Comparison of ENCODE assay signal across 30 cellular contexts in genomic region chr7:36684951-36685350, GRCh38. TPM values are rescaled to one million over a fixed set of nuclear protein-coding genes. Genes with fewer than 3 reads are reported as not detected.
DNase-seq lines count a peak whose midpoint lies in the region; ATAC-seq, FAIRE-seq and TF ChIP-seq lines count a peak whose summit lies in the region.
"Had no signal": no experiment of that assay in that cellular context is flagged by ENCODE, and none has a peak within 500 bp of the region (broad histone marks: within the 10 kb centered on the region; RNA-seq: fewer than 3 reads in every experiment).

No MANE protein-coding gene starts in this region.

- no peaks in the 10 kb centered on the region for H4K20me1 ChIP-seq in endothelial cell of umbilical vein (replicated peaks; ENCODE audit: control insufficient read depth, extremely low read depth, insufficient read depth, low read length)

- CTCF ChIA-PET in activated CD8-positive, alpha-beta memory T cell treated with anti-CD3 and anti-CD28 coated beads, Interleukin-2, amount 10 ng/mL, durations not matched to agents 7 days and 5 days (lab: Charles Lee), result interaction anchor here (0.8 to 5.6 kb wide), 4 partner anchors 14 to 514 kb away, joined by 3 to 36 read pairs (median 6); no protein-coding TSS in a partner anchor
- CTCF ChIA-PET in activated CD8-positive, alpha-beta T cell treated with anti-CD3 and anti-CD28 coated beads, Interleukin-2, amount 10 ng/mL, durations not matched to agents 7 days and 5 days (lab: Charles Lee), result interaction anchor here (0.8 to 3.3 kb wide), 3 partner anchors 14 to 497 kb away, joined by 3 to 14 read pairs (median 5); no protein-coding TSS in a partner anchor
- CTCF ChIA-PET in endothelial cell of umbilical vein (lab: Charles Lee), result interaction anchor here (1.3 to 1.7 kb wide), 2 partner anchors 14 to 21 kb away, joined by 3 to 8 read pairs; no protein-coding TSS in a partner anchor

- H3K27me3 ChIP-seq in endothelial cell of umbilical vein (ENCODE audit: control insufficient read depth in 2 of 2, insufficient read depth in 2 of 2, low read length in 2 of 2), result no peaks in the 10 kb centered on the region
- no peaks in the 10 kb centered on the region for H3K27me3 ChIP-seq in pancreas
- H3K27me3 ChIP-seq: cardiac muscle cell, esophagus squamous epithelium, left lung, upper lobe of left lung had no signal

- H3K27me3 Mint-ChIP-seq in activated CD8-positive, alpha-beta memory T cell treated with anti-CD3 and anti-CD28 coated beads, Interleukin-2, amount 10 ng/mL, durations not matched to agents 7 days and 5 days, result no peaks in the 10 kb centered on the region
- no peaks in the 10 kb centered on the region for H3K27me3 Mint-ChIP-seq in activated CD8-positive, alpha-beta T cell treated with anti-CD3 and anti-CD28 coated beads, Interleukin-2, amount 10 ng/mL, durations not matched to agents 7 days and 5 days (ENCODE audit: low read depth)
- H3K27me3 Mint-ChIP-seq: activated CD4-positive, alpha-beta memory T cell treated with anti-CD3 and anti-CD28 coated beads for 36 hours; B cell; naive thymus-derived CD4-positive, alpha-beta T cell had no signal

- H3K79me2 ChIP-seq in endothelial cell of umbilical vein (ENCODE audit: control insufficient read depth, insufficient read depth, low read length), result no peaks in the 10 kb centered on the region

- H3K4me1 ChIP-seq in endothelial cell of umbilical vein (ENCODE audit: control insufficient read depth, extremely low read depth, insufficient read depth, low read length) (peaks cover 3% of the 10 kb centered on the region), pancreas (peaks cover 0 to 3% (median 0%) of the 10 kb centered on the region in 3 donors)
- H3K4me1 ChIP-seq: esophagus squamous epithelium, left lung, upper lobe of left lung had no signal

- H3K9me3 ChIP-seq in endothelial cell of umbilical vein (replicated peaks; ENCODE audit: control insufficient read depth, insufficient read depth, low read length) (no peaks in the 10 kb centered on the region), pancreas (no peaks in the 10 kb centered on the region)
- H3K9me3 ChIP-seq: esophagus squamous epithelium, left lung, upper lobe of left lung had no signal

- dilution Hi-C loops in endothelial cell of umbilical vein (cut with MboI; ENCODE audit: extremely low pct_ligation_motif_present, low sequenced_read_pairs), result no loop called here

- H3K4me3 Mint-ChIP-seq in activated CD8-positive, alpha-beta memory T cell treated with anti-CD3 and anti-CD28 coated beads, Interleukin-2, amount 10 ng/mL, durations not matched to agents 7 days and 5 days, result no peak overlapping the region
- no peak overlapping the region for H3K4me3 Mint-ChIP-seq in activated CD8-positive, alpha-beta T cell treated with anti-CD3 and anti-CD28 coated beads, Interleukin-2, amount 10 ng/mL, durations not matched to agents 7 days and 5 days
- H3K4me3 Mint-ChIP-seq: activated CD4-positive, alpha-beta memory T cell treated with anti-CD3 and anti-CD28 coated beads for 36 hours; activated naive CD4-positive, alpha-beta T cell treated with anti-CD3 and anti-CD28 coated beads for 36 hours; B cell; endodermal cell; HFFc6; naive thymus-derived CD4-positive, alpha-beta T cell had no signal

- no peak overlapping the region for H3K9ac ChIP-seq in endothelial cell of umbilical vein (replicated peaks; ENCODE audit: extremely low read depth, insufficient read depth, low read length)
- H3K9ac ChIP-seq: GM23248 had no signal

- no peak overlapping the region for H2AFZ ChIP-seq in endothelial cell of umbilical vein (ENCODE audit: low read depth, low read length)
- H2AFZ ChIP-seq: GM23248 had no signal

- TF ChIP-seq CTCF in endothelial cell of umbilical vein (IDR thresholded peaks at IDR 0.05; ENCODE audit: extremely low read depth in 1 of 2, insufficient read depth in 1 of 2, low read depth in 1 of 2, low read length in 2 of 2) (no peak), pancreas (IDR thresholded peaks at IDR 0.05) (no peak)

- H3K36me3 ChIP-seq in endothelial cell of umbilical vein (ENCODE audit: control insufficient read depth in 2 of 2, extremely low read depth in 1 of 2, insufficient read depth in 2 of 2, low read length in 2 of 2), result no peaks in the 10 kb centered on the region
- H3K36me3 ChIP-seq in pancreas, result no peaks in the 10 kb centered on the region
- H3K36me3 ChIP-seq: cardiac muscle cell, esophagus squamous epithelium, left lung, upper lobe of left lung had no signal

- POLR2A ChIA-PET in activated CD8-positive, alpha-beta T cell treated with anti-CD3 and anti-CD28 coated beads, Interleukin-2, amount 10 ng/mL, durations not matched to agents 7 days and 5 days (lab: Charles Lee), result no interaction called here
- POLR2A ChIA-PET in endothelial cell of umbilical vein (lab: Charles Lee), result no interaction called here

- no TSS peak for BruUV-seq in endothelial cell of umbilical vein (replicated peaks; lab: Mats Ljungman, UMichigan)

- H3K4me3 ChIP-seq in endothelial cell of umbilical vein (replicated peaks in 1 of 3; ENCODE audit: insufficient read depth in 1 of 3, low read depth in 1 of 3, low read length in 3 of 3) (no peak overlapping the region), pancreas (no peak overlapping the region)
- H3K4me3 ChIP-seq: cardiac muscle cell, esophagus squamous epithelium, GM23248, left lung, upper lobe of left lung had no signal

- no peaks in the 10 kb centered on the region for H3K9me1 ChIP-seq in endothelial cell of umbilical vein (replicated peaks; ENCODE audit: control insufficient read depth, extremely low read depth, insufficient read depth, low read length)

- TF ChIP-seq POLR2A in endothelial cell of umbilical vein (IDR thresholded peaks at IDR 0.05; ENCODE audit: low read depth, low read length), result no peak

- H3K27ac Mint-ChIP-seq in activated CD8-positive, alpha-beta memory T cell treated with anti-CD3 and anti-CD28 coated beads, Interleukin-2, amount 10 ng/mL, durations not matched to agents 7 days and 5 days, result peak overlapping the region; percentile 73
- peak overlapping the region; percentile 65 for H3K27ac Mint-ChIP-seq in activated CD8-positive, alpha-beta T cell treated with anti-CD3 and anti-CD28 coated beads, Interleukin-2, amount 10 ng/mL, durations not matched to agents 7 days and 5 days
- H3K27ac Mint-ChIP-seq: activated CD4-positive, alpha-beta memory T cell treated with anti-CD3 and anti-CD28 coated beads for 36 hours; activated naive CD4-positive, alpha-beta T cell treated with anti-CD3 and anti-CD28 coated beads for 36 hours; B cell; endodermal cell; HFFc6 had no signal

- H3K4me2 ChIP-seq in endothelial cell of umbilical vein (ENCODE audit: insufficient read depth, low read length), result no peak overlapping the region

- peaks cover 70% of the 10 kb centered on the region for H3K4me1 Mint-ChIP-seq in activated CD8-positive, alpha-beta memory T cell treated with anti-CD3 and anti-CD28 coated beads, Interleukin-2, amount 10 ng/mL, durations not matched to agents 7 days and 5 days
- peaks cover 64% of the 10 kb centered on the region for H3K4me1 Mint-ChIP-seq in activated CD8-positive, alpha-beta T cell treated with anti-CD3 and anti-CD28 coated beads, Interleukin-2, amount 10 ng/mL, durations not matched to agents 7 days and 5 days (ENCODE audit: low read depth)
- H3K4me1 Mint-ChIP-seq: B cell had no signal

- in situ Hi-C loops in KBM-7 (cut with MboI; ENCODE audit: low pct_unique_long_range_greater_than_20kb, low sequenced_read_pairs), result no loop called here

- intact Hi-C loops in endothelial cell of umbilical vein (cut with micrococcal nuclease) (no loop called here), pancreas (cut with DNase I) (no loop called here)

- H3K9me3 Mint-ChIP-seq in activated CD8-positive, alpha-beta memory T cell treated with anti-CD3 and anti-CD28 coated beads, Interleukin-2, amount 10 ng/mL, durations not matched to agents 7 days and 5 days (ENCODE audit: low read depth), result no peaks in the 10 kb centered on the region
- no peaks in the 10 kb centered on the region for H3K9me3 Mint-ChIP-seq in activated CD8-positive, alpha-beta T cell treated with anti-CD3 and anti-CD28 coated beads, Interleukin-2, amount 10 ng/mL, durations not matched to agents 7 days and 5 days (ENCODE audit: insufficient read depth)
- H3K9me3 Mint-ChIP-seq: activated CD4-positive, alpha-beta memory T cell treated with anti-CD3 and anti-CD28 coated beads for 36 hours; activated naive CD4-positive, alpha-beta T cell treated with anti-CD3 and anti-CD28 coated beads for 36 hours; endodermal cell; HFFc6 had no signal

- no peak overlapping the region for H3K27ac ChIP-seq in endothelial cell of umbilical vein (ENCODE audit: insufficient read depth, low read depth, low read length)
- no peak overlapping the region for H3K27ac ChIP-seq in pancreas
- H3K27ac ChIP-seq: cardiac muscle cell, esophagus squamous epithelium, GM23248, left lung, upper lobe of left lung had no signal

- no peak for DNase-seq in activated CD8-positive, alpha-beta memory T cell treated with anti-CD3 and anti-CD28 coated beads, Interleukin-2, amount 10 ng/mL, durations not matched to agents 7 days and 5 days
- no peak for DNase-seq in activated CD8-positive, alpha-beta memory T cell treated with anti-CD3 and anti-CD28 coated beads for 24 hours
- DNase-seq in activated CD8-positive, alpha-beta T cell treated with anti-CD3 and anti-CD28 coated beads, Interleukin-2, amount 10 ng/mL, durations not matched to agents 7 days and 5 days, result no peak
- DNase-seq in endothelial cell of umbilical vein (ENCODE audit: low read depth, low spot score) (peak; percentile 50), pancreas (no peak), KBM-7 (no peak)
- DNase-seq: activated CD4-positive, alpha-beta memory T cell treated with anti-CD3 and anti-CD28 coated beads for 36 hours; activated naive CD4-positive, alpha-beta T cell treated with anti-CD3 and anti-CD28 coated beads for 36 hours; activated T-cell treated with anti-CD3 and anti-CD28 coated beads for 4 hours; endodermal cell; esophagus squamous epithelium; GM23248; HFFc6; hypothalamus; left lung; naive thymus-derived CD4-positive, alpha-beta T cell; NCI-H1092 treated with DMSO at 0.1 percent for 48 hours; NCI-H187 treated with DMSO at 0.1 percent for 48 hours; NCI-H524 treated with DMSO at 0.1 percent for 48 hours; PC-3; stimulated activated CD4-positive, alpha-beta T cell treated with anti-CD3 and anti-CD28 coated beads, Interleukin-2, amount 100 ng/mL, for 24 hours; substantia nigra; upper lobe of left lung had no signal

- 7 to 14% methylated on average over 3 of the region's 3 CpGs for WGBS in pancreas, 2 donors

- peaks cover 40% of the 10 kb centered on the region for H3K36me3 Mint-ChIP-seq in activated CD8-positive, alpha-beta memory T cell treated with anti-CD3 and anti-CD28 coated beads, Interleukin-2, amount 10 ng/mL, durations not matched to agents 7 days and 5 days
- H3K36me3 Mint-ChIP-seq in activated CD8-positive, alpha-beta T cell treated with anti-CD3 and anti-CD28 coated beads, Interleukin-2, amount 10 ng/mL, durations not matched to agents 7 days and 5 days (ENCODE audit: low read depth), result peaks cover 35% of the 10 kb centered on the region
- H3K36me3 Mint-ChIP-seq: activated CD4-positive, alpha-beta memory T cell treated with anti-CD3 and anti-CD28 coated beads for 36 hours had no signal

- FAIRE-seq in endothelial cell of umbilical vein (lab: Jason Lieb, UNC), result no peak
- no peak for FAIRE-seq in pancreas (lab: Jason Lieb, UNC)
- FAIRE-seq: frontal cortex had no signal

- no peak for ATAC-seq in activated CD8-positive, alpha-beta memory T cell treated with anti-CD3 and anti-CD28 coated beads, Interleukin-2, amount 10 ng/mL, durations not matched to agents 7 days and 5 days
- no peak for ATAC-seq in activated CD8-positive, alpha-beta T cell treated with anti-CD3 and anti-CD28 coated beads, Interleukin-2, amount 10 ng/mL, durations not matched to agents 7 days and 5 days
- ATAC-seq in pancreas (peak in 3 of 4 donors; percentile 65 to 89 (median 72)), HG03045 (IDR thresholded peaks at IDR 0.05; ENCODE audit: unreplicated experiment) (no peak), HG02870 (IDR thresholded peaks at IDR 0.05; ENCODE audit: unreplicated experiment) (no peak)
- ATAC-seq: left lung; naive thymus-derived CD4-positive, alpha-beta T cell; PC-3; SK-N-SH treated with all-trans-retinoic acid at 6 μM for 48 hours had no signal

RNA-seq across cellular contexts. Expression of gene AOAH, which starts 39.3 kb away (rescaled TPM):
- 10 to 100 TPM; 44.5 to 48.8 TPM for total RNA-seq in activated CD8-positive, alpha-beta memory T cell treated with anti-CD3 and anti-CD28 coated beads, Interleukin-2, amount 10 ng/mL, durations not matched to agents 7 days and 5 days
- total RNA-seq in activated CD8-positive, alpha-beta T cell treated with anti-CD3 and anti-CD28 coated beads, Interleukin-2, amount 10 ng/mL, durations not matched to agents 7 days and 5 days, result 10 to 100 TPM; 17.7 to 18.0 TPM
- not detected in 2 replicates for total RNA-seq in endothelial cell of umbilical vein
- polyA plus RNA-seq in endothelial cell of umbilical vein, result not detected in 2 replicates
- not detected in 2 replicates for polyA plus RNA-seq in endothelial cell of umbilical vein (2011; cell fraction: cytosol; rRNA removed)
- not detected in 2 replicates for polyA plus RNA-seq in endothelial cell of umbilical vein (2011; cell fraction: nucleus; rRNA removed)
- polyA plus RNA-seq in endothelial cell of umbilical vein (2012), result not detected in 2 replicates
- polyA minus RNA-seq in endothelial cell of umbilical vein, result 0.56 TPM in 1 of 2 replicates, not detected in the other
- polyA minus RNA-seq in endothelial cell of umbilical vein (2011; cell fraction: cytosol; rRNA and poly(A)+ RNA removed), result not detected
- not detected in 2 replicates for polyA minus RNA-seq in endothelial cell of umbilical vein (2011; cell fraction: nucleus; rRNA and poly(A)+ RNA removed)
- 1 to 10 TPM in 5 of 6 donors, under 1 TPM in 1; 0.79 to 9.0 (median 1.7) TPM for total RNA-seq in pancreas
- 1 to 10 TPM; 2.0 to 2.6 TPM for polyA plus RNA-seq in pancreas
- total RNA-seq: A673, cardiac muscle cell, GM23248, HFFc6, PC-3 had no signal
- polyA plus RNA-seq: cardiac muscle cell, GM23248 had no signal

Comparison
In these comparisons a context has a peak if more than half of its experiments do, and no peak if none do; other contexts are left out.
1. ATAC-seq: peak in pancreas (3 of 4); none in activated CD8-positive, alpha-beta memory T cell treated with anti-CD3 and anti-CD28 coated beads, Interleukin-2, amount 10 ng/mL, durations not matched to agents 7 days and 5 days (single experiment), activated CD8-positive, alpha-beta T cell treated with anti-CD3 and anti-CD28 coated beads, Interleukin-2, amount 10 ng/mL, durations not matched to agents 7 days and 5 days (single experiment), HG03045 (single experiment) and HG02870 (single experiment).